In genomic region chr22:18057568-18058209, GRCh38 we compare ENCODE assay signal across 8 cellular contexts. TPM values are rescaled to one million over a fixed set of nuclear protein-coding genes. Genes with fewer than 3 reads are reported as not detected.
DNase-seq lines count a peak whose midpoint lies in the region; ATAC-seq and TF ChIP-seq lines count a peak whose summit lies in the region.

No MANE protein-coding gene starts in this region.

- H3K27ac ChIP-seq in SU-DHL-6 (ENCODE audit: low read depth, low read length), result peak overlapping the region; percentile 72
- peak overlapping the region; percentile 91 for H3K27ac ChIP-seq in skeletal muscle tissue (ENCODE audit: low read depth, low read length)

- H3K9me2 ChIP-seq in SU-DHL-6 (replicated peaks; ENCODE audit: insufficient read depth, low read length), result no peaks in the 10 kb centered on the region

- H3K4me2 ChIP-seq in SU-DHL-6 (ENCODE audit: low read depth, low read length, poor library complexity, severe bottlenecking), result peak overlapping the region; percentile 53

- peaks cover 27 to 39% (median 38%) of the 10 kb centered on the region in 3 donors for H3K4me1 ChIP-seq in skeletal muscle tissue (ENCODE audit: control insufficient read depth in 3 of 3, insufficient read depth in 3 of 3, low read length in 3 of 3)

- H3K36me3 ChIP-seq in SU-DHL-6 (ENCODE audit: low read length) (no peaks in the 10 kb centered on the region), skeletal muscle tissue (ENCODE audit: control insufficient read depth in 3 of 3, insufficient read depth in 3 of 3, low read length in 3 of 3) (no peaks in the 10 kb centered on the region), H7 (replicated peaks; ENCODE audit: control insufficient read depth, insufficient read depth, low read length) (no peaks in the 10 kb centered on the region)

- no peak for TF ChIP-seq CTCF in SU-DHL-6 (IDR thresholded peaks at IDR 0.05; ENCODE audit: insufficient read depth, low read length, poor library complexity, severe bottlenecking)

- H3F3A ChIP-seq in SU-DHL-6 (ENCODE audit: insufficient read depth), result 0 out of 2 replicates have a peak, but pooled peaks cover 3% of the 10 kb centered on the region

- peak; percentile 77 for DNase-seq in globus pallidus (ENCODE audit: low spot score)
- DNase-seq in H7, result no peak
- no peak for DNase-seq in T-helper 9 cell
- no peak for DNase-seq in activated CD4-positive, alpha-beta T cell treated with anti-CD3 and anti-CD28 coated beads for 1 hour

- H3K27me3 ChIP-seq in SU-DHL-6 (ENCODE audit: low read length) (no peaks in the 10 kb centered on the region), skeletal muscle tissue (ENCODE audit: control insufficient read depth in 3 of 3, insufficient read depth in 3 of 3, low read length in 3 of 3) (no peaks in the 10 kb centered on the region), H7 (ENCODE audit: control insufficient read depth, insufficient read depth, low read length) (no peaks in the 10 kb centered on the region)

- H3K9ac ChIP-seq in SU-DHL-6 (ENCODE audit: low read length) (peak overlapping the region; percentile 29; the same call in 1 of the 2 replicates), skeletal muscle tissue (ENCODE audit: low read depth in 1 of 3, low read length in 3 of 3) (no peak overlapping the region)

- no peaks in the 10 kb centered on the region for H3K79me2 ChIP-seq in SU-DHL-6 (ENCODE audit: insufficient read depth, low read length)

- H2AFZ ChIP-seq in SU-DHL-6 (ENCODE audit: low read depth, low read length, severe bottlenecking), result no peak overlapping the region

- ATAC-seq in GM18520 (IDR thresholded peaks at IDR 0.05; ENCODE audit: unreplicated experiment) (peak; percentile 53), HG03095 (IDR thresholded peaks at IDR 0.05; ENCODE audit: unreplicated experiment) (peak; percentile 64)

- H3K9me3 ChIP-seq in SU-DHL-6 (ENCODE audit: insufficient read depth, low read length) (no peaks in the 10 kb centered on the region), skeletal muscle tissue (ENCODE audit: control insufficient read depth in 3 of 3, low read length in 3 of 3) (no peaks in the 10 kb centered on the region)

- H4K20me1 ChIP-seq in SU-DHL-6 (ENCODE audit: low read depth, low read length), result no peaks in the 10 kb centered on the region

- H3K4me3 ChIP-seq in SU-DHL-6 (ENCODE audit: insufficient read depth, low read length, poor library complexity, severe bottlenecking), result no peak overlapping the region
- no peak overlapping the region for H3K4me3 ChIP-seq in skeletal muscle tissue (ENCODE audit: low read length in 3 of 3)
- no peak overlapping the region for H3K4me3 ChIP-seq in H7 (ENCODE audit: insufficient read depth, low read depth, low read length)

RNA-seq across cellular contexts. Expression of gene PEX26, which starts 20.1 kb away (rescaled TPM):
- 5.2 TPM for total RNA-seq in skeletal muscle tissue
- total RNA-seq in H7 (2014; rRNA removed; shearing (Covaris generic)), result 29.7 and 34.5 TPM in 2 replicates

RNA-seq across cellular contexts. Expression of gene MICAL3, which starts 33.3 kb away (rescaled TPM):
- 20.9 TPM for total RNA-seq in skeletal muscle tissue
- 11.8 and 12.3 TPM in 2 replicates for total RNA-seq in H7 (2014; rRNA removed; shearing (Covaris generic))

RNA-seq across cellular contexts. Expression of gene TUBA8, which starts 52.9 kb away (rescaled TPM):
- total RNA-seq in skeletal muscle tissue, result 21.9 TPM
- total RNA-seq in H7 (2014; rRNA removed; shearing (Covaris generic)), result 0.92 and 2.7 TPM in 2 replicates
